Comparison of ENCODE assay signal across 26 cellular contexts in the genomic region with DNA sequence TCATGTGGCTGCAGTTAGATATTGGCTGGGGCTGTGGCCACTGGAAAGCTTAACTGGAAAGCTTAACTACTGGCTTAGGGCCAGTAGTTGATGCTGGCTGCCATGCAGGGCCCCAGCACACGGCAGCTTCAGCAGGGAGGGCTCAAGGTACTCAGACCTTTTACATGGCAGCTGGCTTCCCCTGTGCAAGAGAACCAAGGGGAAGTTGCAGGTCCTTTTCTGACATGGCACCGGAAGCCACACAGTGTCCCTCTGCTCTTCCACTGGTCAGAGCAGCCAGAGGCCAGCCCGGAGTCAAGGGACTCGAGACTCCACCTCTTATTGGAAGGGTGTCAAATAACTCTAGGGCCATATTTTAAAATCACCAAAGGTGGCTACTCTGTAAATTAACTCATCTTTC. TPM values are rescaled to one million over a fixed set of nuclear protein-coding genes. Genes with fewer than 3 reads are reported as not detected.
"Had no signal": no experiment of that assay in that cellular context is flagged by ENCODE, and none has a peak within 500 bp of the region (broad histone marks: within the 10 kb centered on the region; RNA-seq: fewer than 3 reads in every experiment).

No MANE protein-coding gene starts in this region.

- H2AFZ ChIP-seq: parathyroid adenoma had no signal

- H3K36me3 ChIP-seq: esophagus squamous epithelium, gastrocnemius medialis, right lobe of liver had no signal

- ATAC-seq: activated CD4-positive, CD25-positive, alpha-beta regulatory T cell treated with anti-CD3 and anti-CD28 coated beads, Interleukin-2, amount 50 U/mL, for 24 hours; activated naive CD8-positive, alpha-beta T cell treated with anti-CD3 and anti-CD28 coated beads, Interleukin-2, amount 50 U/mL, for 24 hours; gastrocnemius medialis; naive thymus-derived CD4-positive, alpha-beta T cell; right lobe of liver; stimulated activated effector memory CD8-positive, alpha-beta T cell treated with anti-CD3 and anti-CD28 coated beads, Interleukin-12 subunit alpha, Interleukin-12 subunit beta, amount 100 ng/mL, for 72 hours; stimulated activated naive CD8-positive, alpha-beta T cell treated with anti-CD3 and anti-CD28 coated beads, Interleukin-15, amount 100 ng/mL, for 72 hours had no signal

- H3K9ac ChIP-seq: parathyroid adenoma had no signal

- H3K27me3 ChIP-seq: dorsolateral prefrontal cortex, esophagus squamous epithelium, gastrocnemius medialis, right lobe of liver, tibial nerve had no signal

- DNase-seq: activated CD4-positive, alpha-beta memory T cell treated with anti-CD3 and anti-CD28 coated beads, Interleukin-2, amount 10 ng/mL, durations not matched to agents 7 days and 5 days; activated CD4-positive, alpha-beta T cell treated with anti-CD3 and anti-CD28 coated beads, Interleukin-2, amount 10 ng/mL, durations not matched to agents 24 days and 14 days; activated gamma-delta T cell; activated naive CD4-positive, alpha-beta T cell treated with anti-CD3 and anti-CD28 coated beads, Interleukin-2, amount 50 U/mL, for 16 hours; activated naive CD8-positive, alpha-beta T cell treated with anti-CD3 and anti-CD28 coated beads, Interleukin-2, amount 50 U/mL, for 24 hours; caudate nucleus; dorsolateral prefrontal cortex; esophagus squamous epithelium; gastrocnemius medialis; naive thymus-derived CD4-positive, alpha-beta T cell; right lobe of liver; stimulated activated CD4-positive, alpha-beta T cell treated with anti-CD3 and anti-CD28 coated beads, Interleukin-2, amount 100 ng/mL, for 24 hours; stimulated activated naive CD8-positive, alpha-beta T cell treated with anti-CD3 and anti-CD28 coated beads, Interleukin-15, amount 100 ng/mL, for 72 hours; SW 1271 had no signal

- H3K9me3 ChIP-seq: esophagus squamous epithelium, gastrocnemius medialis, right lobe of liver, tibial nerve had no signal

- H3K27ac ChIP-seq: esophagus squamous epithelium, gastrocnemius medialis, parathyroid adenoma, right lobe of liver, skin epidermis, tibial nerve, VCaP had no signal

- FAIRE-seq: colon, keratinocyte, urothelium cell line had no signal

- H3K79me2 ChIP-seq: parathyroid adenoma had no signal

- H3K4me1 ChIP-seq: parathyroid adenoma, right lobe of liver had no signal

- H3K4me3 ChIP-seq: dorsolateral prefrontal cortex, esophagus squamous epithelium, gastrocnemius medialis, lung, right lobe of liver, skin epidermis, tibial nerve had no signal

RNA-seq across cellular contexts. Expression of a gene that starts 24.5 kb away (rescaled TPM):
- total RNA-seq: activated CD4-positive, alpha-beta T cell treated with anti-CD3 and anti-CD28 coated beads, Interleukin-2, amount 10 ng/mL, durations not matched to agents 24 days and 14 days; activated T-helper 1 cell treated with anti-CD3 and anti-CD28 coated beads, Interleukin-12 subunit alpha, Interleukin-12 subunit beta, Interleukin-2, Interleukin-4 antibody, amounts not matched to agents 30 ng/mL and 10 ng/mL and 1 ng/mL, durations not matched to agents 14 hours and 24 hours and 36 hours; esophagus squamous epithelium; pulmonary artery endothelial cell had no signal
- polyA plus RNA-seq: keratinocyte had no signal

RNA-seq across cellular contexts. Expression of a gene that starts 32.4 kb away (rescaled TPM):
- total RNA-seq: pulmonary artery endothelial cell had no signal
- polyA plus RNA-seq: keratinocyte had no signal
